ENCODE assay signal across 8 cellular contexts in genomic region chr7:140358771-140359095, GRCh38. TPM values are rescaled to one million over a fixed set of nuclear protein-coding genes. Genes with fewer than 3 reads are reported as not detected.
DNase-seq lines count a peak whose midpoint lies in the region; FAIRE-seq lines count a peak whose summit lies in the region.

No MANE protein-coding gene starts in this region.

- H3K4me3 Mint-ChIP-seq in activated naive CD4-positive, alpha-beta T cell treated with anti-CD3 and anti-CD28 coated beads, Interleukin-2, amount 50 U/mL, for 24 hours: peak overlapping the region; percentile 16

- peaks cover 27% of the 10 kb centered on the region for H3K4me1 Mint-ChIP-seq in activated naive CD4-positive, alpha-beta T cell treated with anti-CD3 and anti-CD28 coated beads, Interleukin-2, amount 50 U/mL, for 24 hours

- peak; percentile 10 for DNase-seq in NK-92 treated with Interleukin-12 subunit alpha and Interleukin-12 subunit beta, amount 100 ng/mL, for 24 hours (lab: John Stamatoyannopoulos, UW)
- DNase-seq in NK-92 (lab: John Stamatoyannopoulos, UW; ENCODE audit: unreplicated experiment) (no peak), small intestine (peak; percentile 44), epidermal melanocyte (ENCODE audit: insufficient read length, low spot score) (no peak), DMS79 (lab: John Stamatoyannopoulos, UW) (no peak), DMS 273 treated with DMSO at 0.1 percent for 48 hours (lab: John Stamatoyannopoulos, UW) (no peak)

- H3K27ac Mint-ChIP-seq in activated naive CD4-positive, alpha-beta T cell treated with anti-CD3 and anti-CD28 coated beads, Interleukin-2, amount 50 U/mL, for 24 hours: peak overlapping the region; percentile 89

- no peak for FAIRE-seq in small intestine (lab: Jason Lieb, UNC)

- no peaks in the 10 kb centered on the region for H3K9me3 Mint-ChIP-seq in activated naive CD4-positive, alpha-beta T cell treated with anti-CD3 and anti-CD28 coated beads, Interleukin-2, amount 50 U/mL, for 24 hours

- H3K4me1 ChIP-seq in small intestine (ENCODE audit: control insufficient read depth in 2 of 2, insufficient read depth in 1 of 2, low read depth in 1 of 2, low read length in 1 of 2): peaks cover 3 to 4% of the 10 kb centered on the region in 2 donors

- no peaks in the 10 kb centered on the region for H3K27me3 Mint-ChIP-seq in activated naive CD4-positive, alpha-beta T cell treated with anti-CD3 and anti-CD28 coated beads, Interleukin-2, amount 50 U/mL, for 24 hours

- no peak overlapping the region for H3K4me3 ChIP-seq in small intestine (ENCODE audit: low read depth in 1 of 2, low read length in 2 of 2)

- H3K36me3 ChIP-seq in KOPT-K1 (ENCODE audit: insufficient read depth, low read length) (peaks cover 52% of the 10 kb centered on the region), small intestine (ENCODE audit: control insufficient read depth in 2 of 2, insufficient read depth in 2 of 2, low read length in 2 of 2) (peaks cover 2 to 4% of the 10 kb centered on the region in 2 donors)

- peak overlapping the region; percentile 50 for H3K27ac ChIP-seq in KOPT-K1 (ENCODE audit: low read depth, low read length, poor library complexity, severe bottlenecking)
- no peak overlapping the region for H3K27ac ChIP-seq in small intestine (ENCODE audit: low read depth in 1 of 2, low read length in 1 of 2)

- H3K36me3 Mint-ChIP-seq in activated naive CD4-positive, alpha-beta T cell treated with anti-CD3 and anti-CD28 coated beads, Interleukin-2, amount 50 U/mL, for 24 hours: peaks cover 19% of the 10 kb centered on the region

- no peaks in the 10 kb centered on the region for H3K27me3 ChIP-seq in small intestine (ENCODE audit: control insufficient read depth in 2 of 2, insufficient read depth in 2 of 2, low read length in 2 of 2)

- H3K9me3 ChIP-seq in KOPT-K1 (ENCODE audit: insufficient read depth, low read length, poor library complexity, severe bottlenecking) (no peaks in the 10 kb centered on the region), small intestine (ENCODE audit: control insufficient read depth, low read depth) (no peaks in the 10 kb centered on the region)

- WGBS in small intestine, 3 donors: 37 to 77% (median 47%) methylated on average over 5 of the region's 5 CpGs

RNA-seq across cellular contexts. Expression of gene SLC37A3, which starts 39.6 kb away (rescaled TPM):
- polyA plus RNA-seq in small intestine: 10 to 100 TPM; 14.1 to 18.4 (median 17.1) TPM

RNA-seq across cellular contexts. Expression of gene RAB19, which starts 45.1 kb away (rescaled TPM):
- polyA plus RNA-seq in small intestine: 1 to 10 TPM in 2 of 3 donors, not detected in 1; 2.2 to 4.9 TPM

Comparison
In these comparisons a context has a peak if more than half of its experiments do, and no peak if none do; other contexts are left out.
1. DNase-seq: peak in NK-92 treated with Interleukin-12 subunit alpha and Interleukin-12 subunit beta, amount 100 ng/mL, for 24 hours (single experiment) and small intestine (single experiment); none in NK-92 (single experiment), epidermal melanocyte (single experiment), DMS79 (single experiment) and DMS 273 treated with DMSO at 0.1 percent for 48 hours (single experiment).